18 cellular contexts compared by ENCODE assay signal in the genomic region with DNA sequence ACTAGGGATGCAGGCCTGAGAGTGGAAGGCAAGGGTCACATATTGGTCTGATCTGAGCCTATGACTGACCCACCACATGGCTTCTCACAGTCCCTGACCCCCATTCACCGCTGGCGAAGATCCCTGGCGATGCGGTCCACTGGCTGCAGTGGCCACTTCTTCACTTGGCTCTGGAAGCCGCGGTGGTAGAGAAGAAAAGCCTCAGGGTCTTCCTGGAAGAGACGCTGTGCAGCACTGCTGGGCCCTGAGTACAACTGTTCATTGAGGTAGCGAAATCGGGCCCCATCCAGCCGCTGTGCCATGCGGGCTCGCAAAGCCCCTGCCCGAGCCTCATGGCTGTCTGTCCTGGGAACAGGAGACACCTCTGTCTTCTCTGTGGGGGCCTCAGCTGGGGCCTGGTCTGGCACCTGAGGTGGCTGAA.
"Had no signal": no experiment of that assay in that cellular context is flagged by ENCODE, and none has a peak within 500 bp of the region (broad histone marks: within the 10 kb centered on the region; RNA-seq: fewer than 3 reads in every experiment).

No MANE protein-coding gene starts in this region.

- FAIRE-seq: TTC549 had no signal

- H3K27me3 ChIP-seq: gastroesophageal sphincter, heart right ventricle, SJCRH30, transverse colon had no signal

- H3K27ac ChIP-seq: SJCRH30 had no signal

- ATAC-seq: activated naive CD4-positive, alpha-beta T cell treated with anti-CD3 and anti-CD28 coated beads, Interleukin-2, amount 50 U/mL, for 72 hours; gastroesophageal sphincter; heart right ventricle; left lobe of liver; naive thymus-derived CD4-positive, alpha-beta T cell; right cardiac atrium had no signal

- H3K9me3 ChIP-seq: gastroesophageal sphincter, heart right ventricle, SJCRH30, transverse colon had no signal

- H3K27me3 Mint-ChIP-seq: brain; naive thymus-derived CD4-positive, alpha-beta T cell had no signal

- H3K4me3 ChIP-seq: SJCRH30, smooth muscle cell, transverse colon had no signal

- DNase-seq: activated CD4-positive, CD25-positive, alpha-beta regulatory T cell; central memory CD4-positive, alpha-beta T cell; erythroblast; mammary epithelial cell; naive thymus-derived CD4-positive, alpha-beta T cell; SJCRH30; stimulated activated CD4-positive, alpha-beta T cell treated with anti-CD3 and anti-CD28 coated beads, Interleukin-4, amount 100 ng/mL, for 4 hours; stimulated activated CD8-positive, alpha-beta memory T cell treated with anti-CD3 and anti-CD28 coated beads, Interleukin-4, amount 100 ng/mL, for 48 hours; stimulated activated naive CD4-positive, alpha-beta T cell treated with Interleukin-2 at 50 U/mL for 16 hours; transverse colon had no signal

- H3K9me3 Mint-ChIP-seq: activated naive CD4-positive, alpha-beta T cell treated with anti-CD3 and anti-CD28 coated beads, Interleukin-2, amount 50 U/mL, for 72 hours; brain; naive thymus-derived CD4-positive, alpha-beta T cell had no signal
